In genomic region chr1:155324041-155324716, GRCh38 we compare ENCODE assay signal across 1 cellular context.
TF ChIP-seq lines count a peak whose summit lies in the region.

No MANE protein-coding gene starts in this region.

TF ChIP-seq in endothelial cell of umbilical vein, 7 proteins besides CTCF, POLR2A, EP300 and RAD21 (continued from another document):
- TF ChIP-seq JUN (IDR thresholded peaks at IDR 0.05; ENCODE audit: borderline replicate concordance, insufficient read depth, insufficient read length, low read depth) (no peak), EZH2 (IDR thresholded peaks at IDR 0.05; ENCODE audit: borderline replicate concordance, low read depth, low read length, severe bottlenecking) (no peak), POLR2AphosphoS5 (IDR thresholded peaks at IDR 0.05; ENCODE audit: insufficient read depth, low read depth, low read length) (peak; percentile 59)
